14 cellular contexts compared by ENCODE assay signal in the genomic region with DNA sequence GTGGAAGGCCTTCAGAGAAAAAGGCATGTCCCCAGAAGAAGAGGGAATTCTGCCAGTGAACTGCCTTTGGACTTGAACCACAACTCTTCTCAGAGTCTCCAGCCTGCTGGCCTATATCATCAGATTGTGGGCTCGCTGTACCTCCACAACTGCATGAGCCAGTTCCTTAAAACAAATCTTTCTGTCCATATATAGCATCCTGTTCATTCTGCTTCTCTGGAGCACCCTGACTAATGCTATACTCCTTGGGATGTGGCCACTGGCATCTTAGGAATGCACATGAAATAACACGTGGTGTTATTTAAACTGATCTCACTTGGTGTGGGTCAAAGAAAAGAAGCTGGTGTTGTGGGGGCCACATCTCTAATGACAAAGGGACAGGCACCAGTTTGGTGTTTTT. TPM values are rescaled to one million over a fixed set of nuclear protein-coding genes. Genes with fewer than 3 reads are reported as not detected.
A peak's percentile ranks its signal among the peaks of the same experiment; 100 is the strongest.
DNase-seq lines count a peak whose midpoint lies in the region; ATAC-seq, FAIRE-seq and TF ChIP-seq lines count a peak whose summit lies in the region.
"Had no signal": no experiment of that assay in that cellular context is flagged by ENCODE, and none has a peak within 500 bp of the region (broad histone marks: within the 10 kb centered on the region; RNA-seq: fewer than 3 reads in every experiment).

No MANE protein-coding gene starts in this region.

- H3K4me3 ChIP-seq in adipocyte (ENCODE audit: low read length) = no peak overlapping the region
- no peak overlapping the region for H3K4me3 ChIP-seq in small intestine (ENCODE audit: low read depth in 1 of 2, low read length in 2 of 2)

- TF ChIP-seq CTCF in HFFc6 (IDR thresholded peaks at IDR 0.05) = no peak

- H3K4me3 Mint-ChIP-seq in HFFc6 = 0 out of 2 replicates have a peak overlapping the region, but pooled peaks have one; percentile 7
- H3K4me3 Mint-ChIP-seq: activated T-helper 1 cell treated with anti-CD3 and anti-CD28 coated beads, Interleukin-12 subunit alpha, Interleukin-12 subunit beta, Interleukin-2, Interleukin-4 antibody, amounts not matched to agents 30 ng/mL and 10 ng/mL and 1 ng/mL, durations not matched to agents 14 hours and 24 hours and 36 hours; dendritic cell treated with granulocyte-macrophage colony-stimulating factor and Interleukin-4, amounts not matched to agents 40 ng/mL and 50 ng/mL, for 4 days had no signal

- no peaks in the 10 kb centered on the region for H3K9me3 ChIP-seq in adipocyte (ENCODE audit: control insufficient read depth, low read length)
- no peaks in the 10 kb centered on the region for H3K9me3 ChIP-seq in small intestine (ENCODE audit: control insufficient read depth, low read depth)

- H3K27ac ChIP-seq in small intestine (ENCODE audit: low read depth in 1 of 2, low read length in 1 of 2) = no peak overlapping the region
- H3K27ac ChIP-seq: WERI-Rb-1 had no signal

- no peaks in the 10 kb centered on the region for H3K9me3 Mint-ChIP-seq in HFFc6
- H3K9me3 Mint-ChIP-seq: activated T-helper 1 cell treated with anti-CD3 and anti-CD28 coated beads, Interleukin-12 subunit alpha, Interleukin-12 subunit beta, Interleukin-2, Interleukin-4 antibody, amounts not matched to agents 30 ng/mL and 10 ng/mL and 1 ng/mL, durations not matched to agents 14 hours and 24 hours and 36 hours; dendritic cell treated with granulocyte-macrophage colony-stimulating factor and Interleukin-4, amounts not matched to agents 40 ng/mL and 50 ng/mL, for 4 days had no signal

- H3K4me1 Mint-ChIP-seq in HFFc6 (ENCODE audit: low read depth) = peaks cover 71% of the 10 kb centered on the region

- no peak for FAIRE-seq in small intestine (lab: Jason Lieb, UNC)
- FAIRE-seq: A204.1 had no signal

- H3K36me3 ChIP-seq in adipocyte (ENCODE audit: control insufficient read depth, insufficient read depth, low read length, severe bottlenecking) (no peaks in the 10 kb centered on the region), small intestine (ENCODE audit: control insufficient read depth in 2 of 2, insufficient read depth in 2 of 2, low read length in 2 of 2) (no peaks in the 10 kb centered on the region)
- H3K36me3 ChIP-seq: WERI-Rb-1 had no signal

- ATAC-seq in GM19328 (IDR thresholded peaks at IDR 0.05; ENCODE audit: unreplicated experiment) = no peak

- no peaks in the 10 kb centered on the region for H3K36me3 Mint-ChIP-seq in HFFc6 (ENCODE audit: low read depth)

- peaks cover 2% of the 10 kb centered on the region; the same call in 1 of the 2 replicates for H3K27me3 Mint-ChIP-seq in HFFc6 (ENCODE audit: insufficient read depth)
- H3K27me3 Mint-ChIP-seq: dendritic cell treated with granulocyte-macrophage colony-stimulating factor and Interleukin-4, amounts not matched to agents 40 ng/mL and 50 ng/mL, for 4 days had no signal

- no peak overlapping the region for H3K9ac ChIP-seq in adipocyte (ENCODE audit: low read length)

- H3K27ac Mint-ChIP-seq in HFFc6 = peak overlapping the region; percentile 72
- H3K27ac Mint-ChIP-seq: activated T-helper 1 cell treated with anti-CD3 and anti-CD28 coated beads, Interleukin-12 subunit alpha, Interleukin-12 subunit beta, Interleukin-2, Interleukin-4 antibody, amounts not matched to agents 30 ng/mL and 10 ng/mL and 1 ng/mL, durations not matched to agents 14 hours and 24 hours and 36 hours; dendritic cell treated with granulocyte-macrophage colony-stimulating factor and Interleukin-4, amounts not matched to agents 40 ng/mL and 50 ng/mL, for 4 days had no signal

- H3K4me1 ChIP-seq in adipocyte (ENCODE audit: control insufficient read depth, insufficient read depth, low read length) (peaks cover 8% of the 10 kb centered on the region), small intestine (ENCODE audit: control insufficient read depth in 2 of 2, insufficient read depth in 1 of 2, low read depth in 1 of 2, low read length in 1 of 2) (no peaks in the 10 kb centered on the region)

- DNase-seq in A172 (ENCODE audit: low spot score) = peak; percentile 83
- peak; percentile 87 for DNase-seq in HFFc6
- DNase-seq in adipocyte (ENCODE audit: low read depth) = peak; percentile 72
- DNase-seq in foreskin melanocyte = peak; percentile 74
- DNase-seq in small intestine = no peak
- DNase-seq in activated naive CD4-positive, alpha-beta T cell treated with Interleukin-2 at 50 U/mL for 16 hours = no peak
- DNase-seq in superior temporal gyrus (ENCODE audit: extremely low spot score) = no peak
- DNase-seq: NCI-H2081, OCI-M1, WERI-Rb-1 had no signal

- no peaks in the 10 kb centered on the region for H3K27me3 ChIP-seq in adipocyte (replicated peaks; ENCODE audit: control insufficient read depth, insufficient read depth, low read length)
- no peaks in the 10 kb centered on the region for H3K27me3 ChIP-seq in small intestine (ENCODE audit: control insufficient read depth in 2 of 2, insufficient read depth in 2 of 2, low read length in 2 of 2)

- WGBS in small intestine, 3 donors = 46 to 58% (median 50%) methylated on average over 2 of the region's 2 CpGs

RNA-seq across cellular contexts. Expression of a gene that starts 58.3 kb away (rescaled TPM):
- total RNA-seq in A172 (2014; rRNA removed; shearing (Covaris generic)) = not detected in 2 replicates
- total RNA-seq in HFFc6 (2021; fragmentation: NEBNext Ultra II Directional; extraction: Animal tissue kit (Norgen Biotek cat#: 25700)) = under 1 TPM in 5 of 6 experiments, not detected in 1; 0.09 to 0.28 (median 0.20) TPM
- polyA plus RNA-seq in small intestine = 1 to 10 TPM in 1 of 3 donors, not detected in 2; 1.5 TPM
- total RNA-seq: activated T-helper 1 cell treated with anti-CD3 and anti-CD28 coated beads, Interleukin-12 subunit alpha, Interleukin-12 subunit beta, Interleukin-2, Interleukin-4 antibody, amounts not matched to agents 30 ng/mL and 10 ng/mL and 1 ng/mL, durations not matched to agents 14 hours and 24 hours and 36 hours had no signal

Comparison
In these comparisons a context has a peak if more than half of its experiments do, and no peak if none do; other contexts are left out.
1. DNase-seq: peak in A172 (single experiment), HFFc6 (single experiment), adipocyte (single experiment) and foreskin melanocyte (single experiment); none in small intestine (single experiment), activated naive CD4-positive, alpha-beta T cell treated with Interleukin-2 at 50 U/mL for 16 hours (single experiment) and superior temporal gyrus (single experiment).